Comparison of ENCODE assay signal across 16 cellular contexts in genomic region chr12:57830393-57830792, GRCh38. TPM values are rescaled to one million over a fixed set of nuclear protein-coding genes. Genes with fewer than 3 reads are reported as not detected.
DNase-seq lines count a peak whose midpoint lies in the region; ATAC-seq and TF ChIP-seq lines count a peak whose summit lies in the region.
"Had no signal": no experiment of that assay in that cellular context is flagged by ENCODE, and none has a peak within 500 bp of the region (broad histone marks: within the 10 kb centered on the region; RNA-seq: fewer than 3 reads in every experiment).

No MANE protein-coding gene starts in this region.

- no peak overlapping the region for H3K4me3 Mint-ChIP-seq in activated T-cell treated with anti-CD3 and anti-CD28 coated beads, Interleukin-2, amount 50 U/mL, for 24 hours
- no peak overlapping the region for H3K4me3 Mint-ChIP-seq in endothelial cell (ENCODE audit: unreplicated experiment)

- peaks cover 56% of the 10 kb centered on the region for H3K4me1 Mint-ChIP-seq in activated T-cell treated with anti-CD3 and anti-CD28 coated beads, Interleukin-2, amount 50 U/mL, for 24 hours (ENCODE audit: low read depth)
- H3K4me1 Mint-ChIP-seq in endothelial cell (ENCODE audit: unreplicated experiment), result peaks cover 39% of the 10 kb centered on the region

- peaks cover 13 to 44% (median 38%) of the 10 kb centered on the region in 5 donors for H3K36me3 ChIP-seq in subcutaneous abdominal adipose tissue (ENCODE audit: control insufficient read depth in 5 of 5, insufficient read depth in 5 of 5, low read length in 5 of 5)

- H3K4me3 ChIP-seq in subcutaneous abdominal adipose tissue (ENCODE audit: low read depth in 1 of 5, low read length in 5 of 5), result no peak overlapping the region

- H3K9ac ChIP-seq in subcutaneous abdominal adipose tissue (ENCODE audit: low read length in 5 of 5), result no peak overlapping the region

- no peaks in the 10 kb centered on the region for H3K27me3 Mint-ChIP-seq in activated T-cell treated with anti-CD3 and anti-CD28 coated beads, Interleukin-2, amount 50 U/mL, for 24 hours
- peaks cover 6% of the 10 kb centered on the region for H3K27me3 Mint-ChIP-seq in endothelial cell (ENCODE audit: unreplicated experiment)
- H3K27me3 Mint-ChIP-seq: IgD-negative memory B cell had no signal

- no peaks in the 10 kb centered on the region for H3K9me3 ChIP-seq in subcutaneous abdominal adipose tissue (ENCODE audit: control insufficient read depth in 5 of 5, low read length in 5 of 5)

- H3K27me3 ChIP-seq in subcutaneous abdominal adipose tissue (ENCODE audit: control insufficient read depth in 5 of 5, insufficient read depth in 4 of 5, low read length in 5 of 5), result no peaks in the 10 kb centered on the region

- H3K36me3 Mint-ChIP-seq in activated T-cell treated with anti-CD3 and anti-CD28 coated beads, Interleukin-2, amount 50 U/mL, for 24 hours (ENCODE audit: low read depth), result peaks cover 41% of the 10 kb centered on the region
- peaks cover 27% of the 10 kb centered on the region for H3K36me3 Mint-ChIP-seq in endothelial cell (ENCODE audit: low read depth, unreplicated experiment)
- H3K36me3 Mint-ChIP-seq: IgD-negative memory B cell had no signal

- ATAC-seq in GM21447 (IDR thresholded peaks at IDR 0.05; ENCODE audit: unreplicated experiment), result no peak

- H3K27ac ChIP-seq in VCaP (peak overlapping the region; percentile 78), subcutaneous abdominal adipose tissue (ENCODE audit: low read depth, low read length) (peak overlapping the region; percentile 19)

- H3K27ac Mint-ChIP-seq in activated T-cell treated with anti-CD3 and anti-CD28 coated beads, Interleukin-2, amount 50 U/mL, for 24 hours, result peak overlapping the region; percentile 71
- H3K27ac Mint-ChIP-seq in endothelial cell (ENCODE audit: unreplicated experiment), result peak overlapping the region; percentile 30

- DNase-seq in activated T-cell treated with anti-CD3 and anti-CD28 coated beads, Interleukin-2, amount 50 U/mL, for 24 hours, result no peak
- DNase-seq in activated T-cell treated with anti-CD3 and anti-CD28 coated beads, Interleukin-2, amount 50 U/mL, for 48 hours, result no peak
- DNase-seq in endothelial cell (ENCODE audit: low spot score) (no peak), SKM-1 treated with dmso at 0.1 percent for 144 hours (lab: John Stamatoyannopoulos, UW; ENCODE audit: unreplicated experiment) (no peak), NCI-H1105 (lab: John Stamatoyannopoulos, UW) (no peak)
- DNase-seq: ACHN; activated naive CD4-positive, alpha-beta T cell treated with Interleukin-2 at 50 U/mL for 16 hours; central memory CD4-positive, alpha-beta T cell; NCI-H2029; NCI-H524; OCI-M1; stimulated activated naive CD4-positive, alpha-beta T cell had no signal

- H3K9me3 Mint-ChIP-seq in activated T-cell treated with anti-CD3 and anti-CD28 coated beads, Interleukin-2, amount 50 U/mL, for 24 hours, result no peaks in the 10 kb centered on the region
- no peaks in the 10 kb centered on the region for H3K9me3 Mint-ChIP-seq in endothelial cell (ENCODE audit: unreplicated experiment)
- H3K9me3 Mint-ChIP-seq: IgD-negative memory B cell had no signal

- H3K4me1 ChIP-seq in subcutaneous abdominal adipose tissue (ENCODE audit: control insufficient read depth in 5 of 5, insufficient read depth in 5 of 5, low read length in 5 of 5), result peaks cover 24 to 68% (median 64%) of the 10 kb centered on the region in 5 donors

- no peak for TF ChIP-seq CTCF in VCaP (conservative IDR thresholded peaks at IDR 0.05)
- no peak for TF ChIP-seq CTCF in endothelial cell (IDR thresholded peaks at IDR 0.05; ENCODE audit: unreplicated experiment)

RNA-seq across cellular contexts. Expression of gene AVIL, which starts 11.9 kb away (rescaled TPM):
- total RNA-seq in endothelial cell (ENCODE audit: unreplicated experiment), result 4.5 TPM

RNA-seq across cellular contexts. Expression of gene CTDSP2, which starts 16.1 kb away (rescaled TPM):
- 181 TPM for total RNA-seq in endothelial cell (ENCODE audit: unreplicated experiment)

RNA-seq across cellular contexts. Expression of gene TSFM, which starts 47.8 kb away (rescaled TPM):
- 25.8 TPM for total RNA-seq in endothelial cell (ENCODE audit: unreplicated experiment)

RNA-seq across cellular contexts. Expression of gene EEF1AKMT3, which starts 58.0 kb away (rescaled TPM):
- 8.6 TPM for total RNA-seq in endothelial cell (ENCODE audit: unreplicated experiment)

RNA-seq across cellular contexts. Expression of gene METTL1, which starts 58.5 kb away (rescaled TPM):
- total RNA-seq in endothelial cell (ENCODE audit: unreplicated experiment), result 10.6 TPM
